ENCODE assay signal across 14 cellular contexts in genomic region chr9:124652203-124652992, GRCh38.
DNase-seq lines count a peak whose midpoint lies in the region; ATAC-seq, FAIRE-seq and TF ChIP-seq lines count a peak whose summit lies in the region.
"Had no signal": no experiment of that assay in that cellular context is flagged by ENCODE, and none has a peak within 500 bp of the region (broad histone marks: within the 10 kb centered on the region; RNA-seq: fewer than 3 reads in every experiment).

No MANE protein-coding gene starts in this region.

- H3K27ac Mint-ChIP-seq in stimulated activated memory B cell treated with anti-CD40 and anti-IgM and Interleukin-4, amounts not matched to agents 10 μg/mL and 1 μg/mL and 100 μg/mL, for 72 hours: no peak overlapping the region
- H3K27ac Mint-ChIP-seq: memory B cell had no signal

- intact Hi-C loops in pancreas (cut with DNase I): no loop called here

- H3K27ac ChIP-seq in RWPE1 (no peak overlapping the region; the same call in 1 of the 2 replicates), pancreas (peak overlapping the region in 1 of 4 donors; percentile 23)
- H3K27ac ChIP-seq in effector memory CD4-positive, alpha-beta T cell (ENCODE audit: insufficient read depth, low read length, poor library complexity, severe bottlenecking): no peak overlapping the region
- H3K27ac ChIP-seq: HL-60 had no signal

- no peaks in the 10 kb centered on the region for H3K9me3 Mint-ChIP-seq in stimulated activated memory B cell treated with anti-CD40 and anti-IgM and Interleukin-4, amounts not matched to agents 10 μg/mL and 1 μg/mL and 100 μg/mL, for 72 hours
- H3K9me3 Mint-ChIP-seq: central memory CD8-positive, alpha-beta T cell; memory B cell had no signal

- H3K9me3 ChIP-seq in pancreas: no peaks in the 10 kb centered on the region
- H3K9me3 ChIP-seq in effector memory CD4-positive, alpha-beta T cell (ENCODE audit: control insufficient read depth, low read length): no peaks in the 10 kb centered on the region

- no peak for FAIRE-seq in pancreas (lab: Jason Lieb, UNC)

- H3K4me1 Mint-ChIP-seq in stimulated activated memory B cell treated with anti-CD40 and anti-IgM and Interleukin-4, amounts not matched to agents 10 μg/mL and 1 μg/mL and 100 μg/mL, for 72 hours: no peaks in the 10 kb centered on the region
- H3K4me1 Mint-ChIP-seq: memory B cell had no signal

- H3K27me3 ChIP-seq in pancreas: no peaks in the 10 kb centered on the region
- no peaks in the 10 kb centered on the region for H3K27me3 ChIP-seq in effector memory CD4-positive, alpha-beta T cell (replicated peaks; ENCODE audit: control insufficient read depth, insufficient read depth, low read length, poor library complexity, severe bottlenecking)

- H3K4me1 ChIP-seq in pancreas: no peaks in the 10 kb centered on the region
- H3K4me1 ChIP-seq in effector memory CD4-positive, alpha-beta T cell (ENCODE audit: control insufficient read depth, insufficient read depth, low read length, poor library complexity, severe bottlenecking): no peaks in the 10 kb centered on the region

- H3K4me3 ChIP-seq in fibroblast of mammary gland (ENCODE audit: control insufficient read depth, low read depth, low read length): no peak overlapping the region
- H3K4me3 ChIP-seq in pancreas: no peak overlapping the region
- no peak overlapping the region for H3K4me3 ChIP-seq in effector memory CD4-positive, alpha-beta T cell (ENCODE audit: insufficient read depth, low read depth, low read length, poor library complexity, severe bottlenecking)

- CTCF ChIA-PET in RWPE1 (lab: Yijun Ruan, JAX): interaction anchor here (0.6 to 0.7 kb wide), 3 partner anchors 14 to 168 kb away, joined by 3 to 4 read pairs (median 3); no protein-coding TSS in a partner anchor

- no peaks in the 10 kb centered on the region for H3K36me3 ChIP-seq in pancreas
- no peaks in the 10 kb centered on the region for H3K36me3 ChIP-seq in effector memory CD4-positive, alpha-beta T cell (ENCODE audit: control insufficient read depth, insufficient read depth, low read length)

- ATAC-seq in pancreas (peak; percentile 68 to 79 (median 74)), GM21423 (IDR thresholded peaks at IDR 0.05; ENCODE audit: unreplicated experiment) (no peak)
- ATAC-seq in stimulated activated memory B cell treated with anti-CD40 and anti-IgM and Interleukin-4, amounts not matched to agents 10 μg/mL and 1 μg/mL and 100 μg/mL, for 72 hours: no peak

- no peak for TF ChIP-seq CTCF in RWPE1 (conservative IDR thresholded peaks at IDR 0.05; ENCODE audit: low read depth)
- no peak for TF ChIP-seq CTCF in fibroblast of mammary gland (conservative IDR thresholded peaks at IDR 0.05; ENCODE audit: control insufficient read depth, insufficient read depth, low read depth, low read length)
- no peak for TF ChIP-seq CTCF in pancreas (IDR thresholded peaks at IDR 0.05)

- H3K4me3 Mint-ChIP-seq in stimulated activated memory B cell treated with anti-CD40 and anti-IgM and Interleukin-4, amounts not matched to agents 10 μg/mL and 1 μg/mL and 100 μg/mL, for 72 hours: no peak overlapping the region
- H3K4me3 Mint-ChIP-seq: central memory CD8-positive, alpha-beta T cell; memory B cell had no signal

- peak; percentile 86 for DNase-seq in GM03348 (ENCODE audit: low spot score)
- peak; percentile 97 for DNase-seq in RWPE1 (ENCODE audit: low spot score)
- peak; percentile 94 for DNase-seq in fibroblast of mammary gland (ENCODE audit: low read depth)
- DNase-seq in pancreas: peak in 1 of 6 donors; percentile 32
- no peak for DNase-seq in effector memory CD4-positive, alpha-beta T cell
- DNase-seq in NCI-H1417 (lab: John Stamatoyannopoulos, UW): no peak
- DNase-seq: activated CD4-positive, alpha-beta T cell treated with anti-CD3 and anti-CD28 coated beads for 4 hours; NCI-H526 treated with DMSO at 0.1 percent for 48 hours; stimulated activated CD4-positive, alpha-beta T cell treated with anti-CD3 and anti-CD28 coated beads, Interleukin-2, amount 100 ng/mL, for 24 hours had no signal

- H3K27me3 Mint-ChIP-seq in stimulated activated memory B cell treated with anti-CD40 and anti-IgM and Interleukin-4, amounts not matched to agents 10 μg/mL and 1 μg/mL and 100 μg/mL, for 72 hours: no peaks in the 10 kb centered on the region
- H3K27me3 Mint-ChIP-seq: central memory CD8-positive, alpha-beta T cell; memory B cell had no signal

- no peaks in the 10 kb centered on the region for H3K36me3 Mint-ChIP-seq in stimulated activated memory B cell treated with anti-CD40 and anti-IgM and Interleukin-4, amounts not matched to agents 10 μg/mL and 1 μg/mL and 100 μg/mL, for 72 hours
- H3K36me3 Mint-ChIP-seq: memory B cell had no signal

- WGBS in pancreas, 2 donors: 44 to 51% methylated on average over 3 of the region's 3 CpGs

- POLR2A ChIA-PET in RWPE1 (lab: Yijun Ruan, JAX; ENCODE audit: low non-redundant PET): interaction anchor here (0.7 kb wide), 1 partner anchor 245 kb away, joined by 6 read pairs; no protein-coding TSS in a partner anchor

Comparison
In these comparisons a context has a peak if more than half of its experiments do, and no peak if none do; other contexts are left out.
1. DNase-seq: peak in GM03348 (single experiment), RWPE1 (single experiment) and fibroblast of mammary gland (single experiment); none in effector memory CD4-positive, alpha-beta T cell (0 of 3) and NCI-H1417 (0 of 3).
2. ATAC-seq: peak in pancreas (4 of 4); none in GM21423 (single experiment) and stimulated activated memory B cell treated with anti-CD40 and anti-IgM and Interleukin-4, amounts not matched to agents 10 μg/mL and 1 μg/mL and 100 μg/mL, for 72 hours (single experiment).